ENCODE assay signal across 1 cellular context in genomic region chr2:241659150-241659739, GRCh38.
TF ChIP-seq lines count a peak whose summit lies in the region.

No MANE protein-coding gene starts in this region.

TF ChIP-seq in HepG2, 621 proteins besides CTCF, POLR2A, EP300 and RAD21 (continues in another document):
- TF ChIP-seq ZNF468 (CRISPR knock-in tag; IDR thresholded peaks at IDR 0.05) (no peak), ZBTB34 (CRISPR knock-in tag; IDR thresholded peaks at IDR 0.05) (no peak), ZBTB37 (CRISPR knock-in tag; IDR thresholded peaks at IDR 0.05) (no peak), STAG1 (CRISPR knock-in tag; IDR thresholded peaks at IDR 0.05) (peak; percentile 94), SP1 (IDR thresholded peaks at IDR 0.05) (no peak), SP1 (CRISPR knock-in tag; IDR thresholded peaks at IDR 0.05) (no peak), EZH2 (conservative IDR thresholded peaks at IDR 0.05; ENCODE audit: low read depth, low read length) (no peak), FOXO1 (CRISPR knock-in tag; IDR thresholded peaks at IDR 0.05) (peak; percentile 50; the same call in 1 of the 2 replicates), ZNF572 (CRISPR knock-in tag; IDR thresholded peaks at IDR 0.05) (no peak), HOXA3 (CRISPR knock-in tag; IDR thresholded peaks at IDR 0.05) (0 out of 2 replicates have a peak, but pooled peaks have one; percentile 60), ZNF639 (CRISPR knock-in tag; conservative IDR thresholded peaks at IDR 0.05) (no peak), ZBTB42 (CRISPR knock-in tag; IDR thresholded peaks at IDR 0.05) (no peak), RBAK (CRISPR knock-in tag; IDR thresholded peaks at IDR 0.05) (no peak), ZNF367 (CRISPR knock-in tag; IDR thresholded peaks at IDR 0.05; ENCODE audit: borderline replicate concordance) (no peak), CEBPG (CRISPR knock-in tag; IDR thresholded peaks at IDR 0.05) (peak; percentile 78), GATAD1 (CRISPR knock-in tag; IDR thresholded peaks at IDR 0.05) (peak; percentile 47; the same call in 1 of the 2 replicates), ARID3A (IDR thresholded peaks at IDR 0.05; ENCODE audit: low read depth, low read length) (no peak), ZNF547 (CRISPR knock-in tag; IDR thresholded peaks at IDR 0.05) (no peak), TFDP2 (CRISPR knock-in tag; IDR thresholded peaks at IDR 0.05) (peak; percentile 35; the same call in 1 of the 2 replicates), ZC3H13 (CRISPR knock-in tag; IDR thresholded peaks at IDR 0.05) (no peak), MED8 (CRISPR knock-in tag; IDR thresholded peaks at IDR 0.05; ENCODE audit: insufficient replicate concordance) (no peak), AKAP8 (CRISPR knock-in tag; IDR thresholded peaks at IDR 0.05) (no peak), ZNF589 (CRISPR knock-in tag; conservative IDR thresholded peaks at IDR 0.05) (no peak), KDM6A (CRISPR knock-in tag; IDR thresholded peaks at IDR 0.05; ENCODE audit: low read depth) (no peak), MLX (CRISPR knock-in tag; IDR thresholded peaks at IDR 0.05) (no peak), HMGXB4 (CRISPR knock-in tag; IDR thresholded peaks at IDR 0.05; ENCODE audit: borderline replicate concordance in 1 of 2, low read depth in 1 of 2) (peak; percentile 46 to 72; a peak in 1 of 4 replicates), ZBTB3 (CRISPR knock-in tag; IDR thresholded peaks at IDR 0.05; ENCODE audit: borderline replicate concordance, low read depth) (no peak), TGIF2 (CRISPR knock-in tag; IDR thresholded peaks at IDR 0.05) (no peak), ARNT (IDR thresholded peaks at IDR 0.05) (no peak), ZNF256 (CRISPR knock-in tag; conservative IDR thresholded peaks at IDR 0.05) (no peak), DMAP1 (CRISPR knock-in tag; IDR thresholded peaks at IDR 0.05) (no peak), ZNF704 (CRISPR knock-in tag; IDR thresholded peaks at IDR 0.05; ENCODE audit: borderline replicate concordance) (no peak), IRF2 (CRISPR knock-in tag; IDR thresholded peaks at IDR 0.05) (peak; percentile 79), POGK (CRISPR knock-in tag; conservative IDR thresholded peaks at IDR 0.05) (peak; percentile 63; the same call in 1 of the 2 replicates), ZNF709 (CRISPR knock-in tag; IDR thresholded peaks at IDR 0.05) (no peak), AHR (CRISPR knock-in tag; IDR thresholded peaks at IDR 0.05) (no peak), TSC22D2 (CRISPR knock-in tag; IDR thresholded peaks at IDR 0.05; ENCODE audit: borderline replicate concordance) (0 out of 2 replicates have a peak, but pooled peaks have one; percentile 47), TARDBP (CRISPR knock-in tag; IDR thresholded peaks at IDR 0.05) (no peak), MTA1 (CRISPR knock-in tag; IDR thresholded peaks at IDR 0.05; ENCODE audit: borderline replicate concordance) (no peak), NCOA5 (CRISPR knock-in tag; IDR thresholded peaks at IDR 0.05) (no peak), ELF1 (CRISPR knock-in tag; IDR thresholded peaks at IDR 0.05) (peak; percentile 33; the same call in 1 of the 2 replicates), BRF2 (CRISPR knock-in tag; IDR thresholded peaks at IDR 0.05) (no peak), PLSCR1 (CRISPR knock-in tag; IDR thresholded peaks at IDR 0.05; ENCODE audit: borderline replicate concordance) (no peak), NFE2L1 (CRISPR knock-in tag; IDR thresholded peaks at IDR 0.05; ENCODE audit: borderline replicate concordance) (no peak), SUZ12 (IDR thresholded peaks at IDR 0.05; ENCODE audit: low read depth, low read length) (no peak), E2F2 (CRISPR knock-in tag; IDR thresholded peaks at IDR 0.05; ENCODE audit: borderline replicate concordance) (no peak), SMYD3 (CRISPR knock-in tag; IDR thresholded peaks at IDR 0.05) (no peak), GFI1 (CRISPR knock-in tag; IDR thresholded peaks at IDR 0.05; ENCODE audit: borderline replicate concordance) (no peak), ZBTB38 (CRISPR knock-in tag; IDR thresholded peaks at IDR 0.05) (peak; percentile 100), KDM2A (CRISPR knock-in tag; IDR thresholded peaks at IDR 0.05; ENCODE audit: borderline replicate concordance, low read depth) (peak; percentile 25; the same call in 1 of the 2 replicates), XRCC5 (optimal IDR thresholded peaks at IDR 0.05; ENCODE audit: low read length) (peak; percentile 56), HNRNPLL (IDR thresholded peaks at IDR 0.05; ENCODE audit: low read depth, low read length, poor library complexity, severe bottlenecking) (no peak), KLF16 (CRISPR knock-in tag; IDR thresholded peaks at IDR 0.05) (no peak), ZNF713 (CRISPR knock-in tag; IDR thresholded peaks at IDR 0.05) (no peak), HDAC2 (CRISPR knock-in tag; IDR thresholded peaks at IDR 0.05) (0 out of 2 replicates have a peak, but pooled peaks have one; percentile 37), ZNF766 (CRISPR knock-in tag; IDR thresholded peaks at IDR 0.05; ENCODE audit: borderline replicate concordance) (no peak), ZNF724P (CRISPR knock-in tag; IDR thresholded peaks at IDR 0.05; ENCODE audit: borderline replicate concordance) (0 out of 2 replicates have a peak, but pooled peaks have one; percentile 51), ZNF567 (CRISPR knock-in tag; IDR thresholded peaks at IDR 0.05; ENCODE audit: borderline replicate concordance) (no peak)
